8 cellular contexts compared by ENCODE assay signal in the genomic region with DNA sequence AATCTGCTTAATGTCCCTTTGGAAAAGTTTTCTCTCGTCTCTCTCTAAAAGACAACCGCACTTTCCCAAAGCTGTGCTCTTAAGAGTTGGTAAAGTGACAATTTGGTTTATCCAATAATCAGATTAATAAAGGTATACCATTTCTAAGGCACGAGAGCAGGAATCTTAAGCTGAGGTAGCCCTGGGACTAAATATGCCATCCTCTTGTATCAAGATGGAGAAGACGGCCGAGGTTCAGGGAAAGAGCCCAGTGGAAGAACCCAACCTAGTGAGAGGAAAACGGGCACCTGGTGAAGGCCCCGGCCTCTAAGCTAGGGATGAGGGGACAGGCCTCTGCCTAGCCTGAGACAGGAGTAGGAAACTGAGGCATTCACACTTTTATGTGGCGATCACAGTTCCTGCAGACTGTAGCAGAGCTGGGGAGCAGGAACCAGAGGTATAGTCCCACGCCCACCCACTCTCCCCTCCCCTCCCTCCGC. TPM values are rescaled to one million over a fixed set of nuclear protein-coding genes. Genes with fewer than 3 reads are reported as not detected.
DNase-seq lines count a peak whose midpoint lies in the region; ATAC-seq and TF ChIP-seq lines count a peak whose summit lies in the region.

No MANE protein-coding gene starts in this region.

- H3K36me3 ChIP-seq in psoas muscle (ENCODE audit: insufficient read depth in 1 of 2, low read depth in 1 of 2): peaks cover 0 to 6% of the 10 kb centered on the region in 2 donors

- H3K9me3 ChIP-seq in psoas muscle: no peaks in the 10 kb centered on the region

- ATAC-seq in psoas muscle: no peak
- no peak for ATAC-seq in GM18519 (IDR thresholded peaks at IDR 0.05; ENCODE audit: low FRiP score, unreplicated experiment)

- TF ChIP-seq CTCF in GM12875 (IDR thresholded peaks at IDR 0.05; ENCODE audit: borderline replicate concordance, insufficient read depth, low read depth, low read length): no peak
- no peak for TF ChIP-seq CTCF in epithelial cell of proximal tubule (conservative IDR thresholded peaks at IDR 0.05; ENCODE audit: low read depth, low read length)
- no peak for TF ChIP-seq CTCF in psoas muscle (IDR thresholded peaks at IDR 0.05)
- no peak for TF ChIP-seq CTCF in GM20000 (IDR thresholded peaks at IDR 0.05; ENCODE audit: extremely low read depth, missing control alignments)

- H3K4me1 ChIP-seq in psoas muscle: peaks cover 18% of the 10 kb centered on the region

- H3K27me3 ChIP-seq in psoas muscle (ENCODE audit: insufficient read depth in 3 of 3, low read length in 2 of 3): no peaks in the 10 kb centered on the region

- H3K27ac ChIP-seq in psoas muscle: peak overlapping the region; percentile 89

- DNase-seq in OCI-M2 (lab: John Stamatoyannopoulos, UW; ENCODE audit: unreplicated experiment): peak; percentile 41
- DNase-seq in epithelial cell of proximal tubule (ENCODE audit: low read depth): no peak
- DNase-seq in psoas muscle: no peak
- no peak for DNase-seq in GM20000 (ENCODE audit: low spot score)
- DNase-seq in SW480 (ENCODE audit: low spot score): no peak
- DNase-seq in SKM-1 treated with dmso at 0.1 percent for 144 hours (lab: John Stamatoyannopoulos, UW; ENCODE audit: unreplicated experiment): no peak

- intact Hi-C loops in psoas muscle (cut with DNase I): loop anchor here in 1 of 2 donors (5.0 kb wide), 1 partner anchor 111 kb away; no protein-coding TSS in a partner anchor

- 28 to 31% (median 30%) methylated on average over 10 of the region's 10 CpGs for WGBS in psoas muscle, 3 donors

- H3K4me3 ChIP-seq in GM12875 (ENCODE audit: low read depth, low read length) (peak overlapping the region; percentile 22), epithelial cell of proximal tubule (ENCODE audit: low read depth, low read length) (peak overlapping the region; percentile 91), psoas muscle (peak overlapping the region; percentile 91)

RNA-seq across cellular contexts. Expression of gene SARS1, which starts 0.3 kb away (rescaled TPM):
- total RNA-seq in epithelial cell of proximal tubule (153 and 177 TPM in 2 replicates), psoas muscle (100 to 1,000 TPM in 2 of 4 donors, 10 to 100 TPM in 2; 76.4 to 155 (median 123) TPM)
- 100 to 1,000 TPM; 105 to 150 (median 150) TPM for polyA plus RNA-seq in psoas muscle

RNA-seq across cellular contexts. Expression of gene CELSR2, which starts 36.0 kb away (rescaled TPM):
- total RNA-seq in epithelial cell of proximal tubule (8.2 and 14.2 TPM in 2 replicates), psoas muscle (10 to 100 TPM in 2 of 4 donors, 1 to 10 TPM in 2; 5.7 to 12.5 (median 10.6) TPM)
- polyA plus RNA-seq in psoas muscle: 1 to 10 TPM in 2 of 3 donors, under 1 TPM in 1; 0.69 to 6.9 (median 3.7) TPM

Comparison
In these comparisons a context has a peak if more than half of its experiments do, and no peak if none do; other contexts are left out.
1. H3K4me3 ChIP-seq: peak in every context shown above with its lines; median percentile 91 in epithelial cell of proximal tubule; 91 in psoas muscle; 22 in GM12875.